ENCODE assay signal across 1 cellular context in genomic region chr20:15446373-15446772, GRCh38.
TF ChIP-seq lines count a peak whose summit lies in the region.

No MANE protein-coding gene starts in this region.

TF ChIP-seq in HEK293, 187 proteins besides CTCF, POLR2A, EP300 and RAD21 (continued from another document):
- TF ChIP-seq BCL6B (tag by site-specific recombination; IDR thresholded peaks at IDR 0.05) (no peak), ZNF660 (tag by site-specific recombination; IDR thresholded peaks at IDR 0.05) (peak; percentile 49; the same call in 1 of the 2 replicates), ZNF37A (tag by site-specific recombination; IDR thresholded peaks at IDR 0.05) (peak; percentile 52; the same call in 1 of the 2 replicates), ZNF561 (tag by site-specific recombination; IDR thresholded peaks at IDR 0.05; ENCODE audit: borderline replicate concordance) (peak; percentile 53; the same call in 1 of the 2 replicates), ZNF239 (tag by site-specific recombination; IDR thresholded peaks at IDR 0.05) (no peak)
